ENCODE assay signal across 17 cellular contexts in the genomic region with DNA sequence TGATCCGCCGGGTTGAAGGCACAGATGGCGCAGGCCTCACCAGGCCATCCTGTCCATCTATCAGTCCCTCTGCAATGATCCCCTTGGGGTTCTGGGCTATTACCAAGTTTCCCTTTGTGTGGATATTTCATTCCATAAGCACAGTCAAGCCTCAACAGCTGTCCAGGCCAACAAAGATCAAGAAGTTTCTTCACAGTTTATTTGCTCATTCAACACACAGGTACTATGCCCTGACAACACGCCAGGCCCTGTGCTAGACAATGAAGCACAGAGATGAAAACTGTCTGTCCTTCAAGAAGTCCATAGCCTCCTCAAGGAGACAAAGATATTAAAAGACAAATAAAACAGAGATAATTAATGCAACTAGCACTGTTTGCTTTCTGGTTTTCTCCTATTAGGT.
"Had no signal": no experiment of that assay in that cellular context is flagged by ENCODE, and none has a peak within 500 bp of the region (broad histone marks: within the 10 kb centered on the region; RNA-seq: fewer than 3 reads in every experiment).

No MANE protein-coding gene starts in this region.

- DNase-seq: activated CD4-positive, alpha-beta T cell treated with anti-CD3 and anti-CD28 coated beads for 1 hour; activated CD4-positive, alpha-beta T cell treated with anti-CD3 and anti-CD28 coated beads, Interleukin-2, amount 50 U/mL, for 4 hours; activated naive CD4-positive, alpha-beta T cell treated with Interleukin-2 at 50 U/mL for 16 hours; activated T-cell treated with anti-CD3 and anti-CD28 coated beads for 4 hours; dermis blood vessel endothelial cell; effector memory CD8-positive, alpha-beta T cell; islet precursor cell; left lung; naive B cell; pancreas; small intestine; stomach had no signal

- H3K4me1 Mint-ChIP-seq: activated T-helper 17 cell treated with anti-CD3 and anti-CD28 coated beads, Interleukin-2, amount 50 U/mL, for 72 hours had no signal

- H3K27ac Mint-ChIP-seq: activated T-helper 17 cell treated with anti-CD3 and anti-CD28 coated beads, Interleukin-2, amount 50 U/mL, for 72 hours; effector memory CD8-positive, alpha-beta T cell; memory B cell had no signal

- H3K36me3 ChIP-seq: left lung, pancreas, stomach, thoracic aorta had no signal

- H3K4me3 Mint-ChIP-seq: activated T-helper 17 cell treated with anti-CD3 and anti-CD28 coated beads, Interleukin-2, amount 50 U/mL, for 72 hours; effector memory CD8-positive, alpha-beta T cell; memory B cell had no signal

- ATAC-seq: activated T-helper 17 cell treated with anti-CD3 and anti-CD28 coated beads, Interleukin-2, amount 50 U/mL, for 72 hours; effector memory CD8-positive, alpha-beta T cell; SK-N-SH treated with all-trans-retinoic acid at 6 μM for 48 hours had no signal

- H3K4me3 ChIP-seq: left lung, pancreas, stomach, thoracic aorta had no signal

- H3K9me3 Mint-ChIP-seq: effector memory CD8-positive, alpha-beta T cell had no signal

- H3K27me3 Mint-ChIP-seq: activated T-helper 17 cell treated with anti-CD3 and anti-CD28 coated beads, Interleukin-2, amount 50 U/mL, for 72 hours; effector memory CD8-positive, alpha-beta T cell; memory B cell; naive B cell had no signal

- H3K4me1 ChIP-seq: pancreas had no signal

- H3K9me3 ChIP-seq: pancreas, stomach, thoracic aorta had no signal

- H3K27me3 ChIP-seq: left lung, pancreas, stomach had no signal

- H3K27ac ChIP-seq: epithelial cell of prostate, left lung had no signal
